In the genomic region with DNA sequence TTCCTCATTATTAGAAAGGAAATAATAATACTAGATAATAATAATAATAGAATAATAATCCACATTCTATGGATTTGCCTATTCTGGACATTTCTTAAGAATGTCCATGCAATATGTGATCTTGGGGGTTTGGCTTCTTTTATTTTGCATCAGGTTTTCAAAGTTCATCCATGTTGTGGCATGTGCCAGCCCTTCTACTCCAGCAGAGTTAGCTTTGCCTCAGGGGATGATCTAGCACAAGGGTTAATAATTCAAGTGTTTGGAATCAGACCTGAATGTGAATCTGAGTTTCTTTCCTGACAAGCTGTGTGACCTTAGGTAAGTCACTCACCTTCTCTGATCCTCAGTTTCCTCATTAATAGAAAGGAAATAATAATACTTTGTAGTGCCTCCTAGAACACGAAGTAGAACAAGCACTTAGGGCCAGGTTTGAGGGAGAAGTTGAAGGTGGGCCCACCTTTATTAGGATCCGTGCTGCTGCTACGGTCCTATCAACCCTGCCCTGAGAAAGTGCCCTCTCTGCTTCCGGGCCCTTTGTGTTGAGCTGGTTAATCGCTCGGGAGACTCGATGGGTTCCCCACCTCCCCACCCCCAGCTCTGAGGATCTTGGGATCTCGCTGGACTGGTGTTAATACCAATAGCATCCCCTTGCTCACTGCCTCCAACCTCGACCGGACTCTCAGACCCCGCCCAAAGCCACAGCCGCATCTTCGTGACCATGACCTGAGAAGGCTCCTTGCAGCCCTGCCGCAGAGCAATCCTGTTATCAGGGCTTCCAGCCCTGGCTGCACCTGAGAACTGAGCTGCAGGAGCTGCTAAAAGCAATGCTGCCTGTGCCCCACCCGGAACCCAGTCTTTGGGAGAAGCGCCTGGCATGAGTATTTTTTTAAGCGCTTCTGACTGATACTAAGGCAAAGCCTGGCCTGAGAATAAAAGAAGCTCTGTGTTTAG, we compare ENCODE assay signal across 17 cellular contexts.
"Had no signal": no experiment of that assay in that cellular context is flagged by ENCODE, and none has a peak within 500 bp of the region (broad histone marks: within the 10 kb centered on the region; RNA-seq: fewer than 3 reads in every experiment).

No MANE protein-coding gene starts in this region.

- H3K27ac ChIP-seq: esophagus muscularis mucosa, psoas muscle, sigmoid colon, upper lobe of left lung had no signal

- H3K27me3 ChIP-seq: esophagus muscularis mucosa, sigmoid colon, upper lobe of left lung had no signal

- H3K9me3 ChIP-seq: esophagus muscularis mucosa, psoas muscle, sigmoid colon, upper lobe of left lung had no signal

- DNase-seq: activated CD4-positive, alpha-beta T cell treated with anti-CD3 and anti-CD28 coated beads, Interleukin-2, amount 50 U/mL, for 4 hours; activated CD4-positive, CD25-positive, alpha-beta regulatory T cell treated with anti-CD3 and anti-CD28 coated beads, Interleukin-2, amount 50 U/mL, for 72 hours; activated effector memory CD4-positive, alpha-beta T cell treated with anti-CD3 and anti-CD28 coated beads, Interleukin-2, amount 50 U/mL, for 16 hours; activated naive CD8-positive, alpha-beta T cell treated with anti-CD3 and anti-CD28 coated beads, Interleukin-2, amount 10 ng/mL, durations not matched to agents 7 days and 5 days; activated T-cell treated with anti-CD3 and anti-CD28 coated beads, Interleukin-2, amount 50 U/mL, for 1 hour; anterior cingulate cortex; glutamatergic neuron; midbrain; naive B cell; psoas muscle; sigmoid colon; stimulated activated CD4-positive, alpha-beta T cell treated with anti-CD3 and anti-CD28 coated beads, Interleukin-2, amount 100 ng/mL, for 48 hours; stimulated activated naive CD4-positive, alpha-beta T cell treated with Interleukin-2 at 50 U/mL for 16 hours; T-helper 2 cell; upper lobe of left lung had no signal

- ATAC-seq: psoas muscle had no signal

- H3K4me1 ChIP-seq: psoas muscle, upper lobe of left lung had no signal

- H3K4me3 ChIP-seq: esophagus muscularis mucosa, lung, psoas muscle, sigmoid colon, upper lobe of left lung had no signal

- H3K36me3 ChIP-seq: esophagus muscularis mucosa, sigmoid colon, upper lobe of left lung had no signal
